31 cellular contexts compared by ENCODE assay signal in the genomic region with DNA sequence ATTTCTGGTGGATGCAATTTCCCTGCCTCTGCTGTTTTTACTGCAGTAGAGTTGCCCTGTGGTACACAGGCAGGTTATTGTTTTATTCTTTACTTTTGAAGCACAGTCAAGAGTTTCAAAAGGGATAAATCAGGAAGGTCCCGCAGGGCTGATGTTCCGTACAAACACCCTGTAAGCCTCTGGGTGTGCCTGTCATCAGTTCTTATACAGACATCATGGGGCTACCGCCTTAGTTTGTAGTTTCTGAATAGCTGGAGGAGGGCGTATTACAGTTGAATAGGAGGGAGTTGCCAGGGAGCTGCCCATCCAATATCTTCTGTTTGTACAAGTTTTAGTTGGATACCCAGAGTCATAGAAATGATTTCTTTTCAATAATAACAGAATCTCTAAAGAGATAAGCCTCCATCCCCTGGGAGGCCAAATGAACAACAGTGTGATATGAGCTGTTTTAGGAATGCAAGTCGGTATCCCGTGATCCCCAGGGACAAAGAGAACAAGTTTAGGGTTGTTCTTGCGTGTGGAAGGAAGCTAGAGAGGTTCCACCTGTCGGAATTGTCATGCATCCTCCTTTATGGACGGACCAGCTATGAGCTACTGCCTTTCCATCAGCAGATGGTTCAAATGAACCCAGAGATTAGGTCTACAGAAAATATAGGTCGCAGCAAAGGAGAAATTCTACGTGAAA.
DNase-seq lines count a peak whose midpoint lies in the region; ATAC-seq, FAIRE-seq and TF ChIP-seq lines count a peak whose summit lies in the region.
"Had no signal": no experiment of that assay in that cellular context is flagged by ENCODE, and none has a peak within 500 bp of the region (broad histone marks: within the 10 kb centered on the region; RNA-seq: fewer than 3 reads in every experiment).

No MANE protein-coding gene starts in this region.

- no peaks in the 10 kb centered on the region for H3K36me3 ChIP-seq in heart right ventricle
- H3K36me3 ChIP-seq in neutrophil = no peaks in the 10 kb centered on the region
- H3K36me3 ChIP-seq in Caco-2 (ENCODE audit: control insufficient read depth, insufficient read depth, low read length) = no peaks in the 10 kb centered on the region; the same call in 1 of the 2 replicates
- H3K36me3 ChIP-seq in pancreas = no peaks in the 10 kb centered on the region
- H3K36me3 ChIP-seq: transverse colon had no signal

- H3K9me3 ChIP-seq in heart right ventricle (peaks cover 0 to 5% (median 0%) of the 10 kb centered on the region in 11 donors), neutrophil (no peaks in the 10 kb centered on the region), Caco-2 (no peaks in the 10 kb centered on the region), pancreas (no peaks in the 10 kb centered on the region)
- H3K9me3 ChIP-seq: transverse colon had no signal

- DNase-seq in CD14-positive monocyte (ENCODE audit: low spot score) (no peak), NCI-H2171 (lab: John Stamatoyannopoulos, UW) (peak; percentile 13), heart right ventricle (no peak), Caco-2 (no peak), pancreas (no peak)
- DNase-seq: activated B cell treated with CpG ODN at 0.5 μM for 24 hours; activated CD4-positive, alpha-beta T cell treated with anti-CD3 and anti-CD28 coated beads, Interleukin-2, amount 50 U/mL, for 4 hours; activated naive CD4-positive, alpha-beta T cell; activated naive CD8-positive, alpha-beta T cell treated with anti-CD3 and anti-CD28 coated beads, Interleukin-2, amount 50 U/mL, for 24 hours; central memory CD4-positive, alpha-beta T cell; COR-L47; foreskin keratinocyte; H9; hippocampal formation; left cardiac atrium; mesendoderm; MM.1S; NCI-H1105 treated with DMSO at 0.1 percent for 48 hours; NCI-H2029; NCI-H510A treated with DMSO at 0.1 percent for 48 hours; OCI-M1; transverse colon had no signal

- peaks cover 0 to 13% (median 4%) of the 10 kb centered on the region in 7 donors for H3K9me3 Mint-ChIP-seq in CD14-positive monocyte
- no peaks in the 10 kb centered on the region for H3K9me3 Mint-ChIP-seq in Caco-2 (ENCODE audit: unreplicated experiment)
- H3K9me3 Mint-ChIP-seq: activated B cell treated with CpG ODN at 0.5 μM for 24 hours; stimulated activated effector memory CD8-positive, alpha-beta T cell treated with anti-CD3 and anti-CD28 coated beads, Interleukin-12 subunit alpha, Interleukin-12 subunit beta, amount 100 ng/mL, for 72 hours had no signal

- CTCF ChIA-PET in Caco-2 (lab: Charles Lee) = no interaction called here

- H3K27me3 Mint-ChIP-seq in CD14-positive monocyte (ENCODE audit: low read depth in 3 of 3) (peaks cover 9 to 20% (median 11%) of the 10 kb centered on the region in 3 donors), Caco-2 (ENCODE audit: insufficient read depth, unreplicated experiment) (no peaks in the 10 kb centered on the region)

- H3K36me3 Mint-ChIP-seq in CD14-positive monocyte (no peaks in the 10 kb centered on the region), Caco-2 (ENCODE audit: insufficient read depth, unreplicated experiment) (no peaks in the 10 kb centered on the region)
- H3K36me3 Mint-ChIP-seq: stimulated activated effector memory CD8-positive, alpha-beta T cell treated with anti-CD3 and anti-CD28 coated beads, Interleukin-12 subunit alpha, Interleukin-12 subunit beta, amount 100 ng/mL, for 72 hours had no signal

- H3K4me3 ChIP-seq in heart right ventricle = no peak overlapping the region
- peak overlapping the region in 1 of 2 experiments; percentile 23 for H3K4me3 ChIP-seq in neutrophil (ENCODE audit: low read depth in 1 of 2, low read length in 1 of 2)
- no peak overlapping the region for H3K4me3 ChIP-seq in Caco-2 (ENCODE audit: low read depth, low read length)
- H3K4me3 ChIP-seq in pancreas = no peak overlapping the region
- H3K4me3 ChIP-seq: SK-N-MC, transverse colon had no signal

- peaks cover 57% of the 10 kb centered on the region for H3K4me1 Mint-ChIP-seq in CD14-positive monocyte
- H3K4me1 Mint-ChIP-seq in Caco-2 (ENCODE audit: low read depth, unreplicated experiment) = peaks cover 8% of the 10 kb centered on the region
- H3K4me1 Mint-ChIP-seq: activated B cell treated with CpG ODN at 0.5 μM for 24 hours; stimulated activated effector memory CD8-positive, alpha-beta T cell treated with anti-CD3 and anti-CD28 coated beads, Interleukin-12 subunit alpha, Interleukin-12 subunit beta, amount 100 ng/mL, for 72 hours had no signal

- intact Hi-C loops in CD14-positive monocyte (cut with micrococcal nuclease) = no loop called here
- intact Hi-C loops in heart right ventricle (cut with DNase I) = no loop called here
- intact Hi-C loops in Caco-2 (cut with micrococcal nuclease; ENCODE audit: unreplicated experiment) = loop anchor here (2.0 kb wide), 1 partner anchor 15 kb away; no protein-coding TSS in a partner anchor
- intact Hi-C loops in pancreas (cut with DNase I) = no loop called here

- no peak for FAIRE-seq in pancreas (lab: Jason Lieb, UNC)

- H3K4me1 ChIP-seq in heart right ventricle = peaks cover 0 to 26% (median 9%) of the 10 kb centered on the region in 9 donors
- peaks cover 66 to 68% of the 10 kb centered on the region in 2 experiments for H3K4me1 ChIP-seq in neutrophil (ENCODE audit: control insufficient read depth in 1 of 2, insufficient read depth in 1 of 2, low read depth in 1 of 2, low read length in 1 of 2)
- H3K4me1 ChIP-seq in Caco-2 = peaks cover 9% of the 10 kb centered on the region
- peaks cover 0 to 8% (median 0%) of the 10 kb centered on the region in 3 donors for H3K4me1 ChIP-seq in pancreas
- H3K4me1 ChIP-seq: foreskin keratinocyte had no signal

- peak overlapping the region; percentile 54 to 93 (median 91) for H3K27ac Mint-ChIP-seq in CD14-positive monocyte
- no peak overlapping the region for H3K27ac Mint-ChIP-seq in Caco-2 (ENCODE audit: unreplicated experiment)
- H3K27ac Mint-ChIP-seq: activated B cell treated with CpG ODN at 0.5 μM for 24 hours; activated naive CD8-positive, alpha-beta T cell treated with anti-CD3 and anti-CD28 coated beads, Interleukin-2, amount 50 U/mL, for 24 hours; dendritic cell treated with granulocyte-macrophage colony-stimulating factor and Interleukin-4, amounts not matched to agents 40 ng/mL and 50 ng/mL, for 4 days; H9; progenitor cell of endocrine pancreas; stimulated activated effector memory CD8-positive, alpha-beta T cell treated with anti-CD3 and anti-CD28 coated beads, Interleukin-12 subunit alpha, Interleukin-12 subunit beta, amount 100 ng/mL, for 72 hours had no signal

- H3K27ac ChIP-seq in heart right ventricle (peak overlapping the region in 2 of 10 donors; percentile 65 to 74), neutrophil (peak overlapping the region; percentile 87), pancreas (no peak overlapping the region)
- H3K27ac ChIP-seq: foreskin keratinocyte, HL-60, KMS-11, RWPE1, SK-N-MC, transverse colon had no signal

- no peak overlapping the region for H3K4me3 Mint-ChIP-seq in CD14-positive monocyte
- no peak overlapping the region for H3K4me3 Mint-ChIP-seq in Caco-2 (ENCODE audit: unreplicated experiment)
- H3K4me3 Mint-ChIP-seq: activated B cell treated with CpG ODN at 0.5 μM for 24 hours; activated naive CD8-positive, alpha-beta T cell treated with anti-CD3 and anti-CD28 coated beads, Interleukin-2, amount 50 U/mL, for 24 hours; dendritic cell treated with granulocyte-macrophage colony-stimulating factor and Interleukin-4, amounts not matched to agents 40 ng/mL and 50 ng/mL, for 4 days; H9; stimulated activated effector memory CD8-positive, alpha-beta T cell treated with anti-CD3 and anti-CD28 coated beads, Interleukin-12 subunit alpha, Interleukin-12 subunit beta, amount 100 ng/mL, for 72 hours had no signal

- POLR2A ChIA-PET in Caco-2 (lab: Charles Lee) = no interaction called here

- no TSS peak for BruUV-seq in Caco-2 (replicated peaks; lab: Mats Ljungman, UMichigan)

- H3K27me3 ChIP-seq in heart right ventricle (peaks cover 0 to 4% (median 0%) of the 10 kb centered on the region in 7 donors), neutrophil (no peaks in the 10 kb centered on the region), Caco-2 (replicated peaks; ENCODE audit: control insufficient read depth, insufficient read depth, low read length) (no peaks in the 10 kb centered on the region), pancreas (no peaks in the 10 kb centered on the region)
- H3K27me3 ChIP-seq: transverse colon had no signal

- TF ChIP-seq CTCF in CD14-positive monocyte (IDR thresholded peaks at IDR 0.05) (no peak), heart right ventricle (IDR thresholded peaks at IDR 0.05) (no peak), neutrophil (IDR thresholded peaks at IDR 0.05) (no peak), Caco-2 (IDR thresholded peaks at IDR 0.05; ENCODE audit: insufficient read depth in 1 of 2, low read depth in 1 of 2, low read length in 1 of 2, severe bottlenecking in 1 of 2, unreplicated experiment in 1 of 2) (no peak), pancreas (IDR thresholded peaks at IDR 0.05) (no peak)

- WGBS in heart right ventricle, 2 donors = 69% methylated on average over 11 of the region's 11 CpGs
- WGBS in pancreas, 2 donors = 93 to 96% methylated on average over 11 of the region's 11 CpGs

- ATAC-seq in heart right ventricle = peak in 5 of 8 donors; percentile 46 to 80 (median 59)
- ATAC-seq in pancreas = no peak
- ATAC-seq in HG03521 (IDR thresholded peaks at IDR 0.05; ENCODE audit: unreplicated experiment) = no peak
- ATAC-seq: activated naive CD8-positive, alpha-beta T cell treated with anti-CD3 and anti-CD28 coated beads, Interleukin-2, amount 50 U/mL, for 24 hours; foreskin keratinocyte; stimulated activated effector memory CD8-positive, alpha-beta T cell treated with anti-CD3 and anti-CD28 coated beads, Interleukin-12 subunit alpha, Interleukin-12 subunit beta, amount 100 ng/mL, for 72 hours had no signal

Comparison
In these comparisons a context has a peak if more than half of its experiments do, and no peak if none do; other contexts are left out.
1. ATAC-seq: peak in heart right ventricle (5 of 8); none in pancreas (0 of 4) and HG03521 (single experiment).